18 cellular contexts compared by ENCODE assay signal in the genomic region with DNA sequence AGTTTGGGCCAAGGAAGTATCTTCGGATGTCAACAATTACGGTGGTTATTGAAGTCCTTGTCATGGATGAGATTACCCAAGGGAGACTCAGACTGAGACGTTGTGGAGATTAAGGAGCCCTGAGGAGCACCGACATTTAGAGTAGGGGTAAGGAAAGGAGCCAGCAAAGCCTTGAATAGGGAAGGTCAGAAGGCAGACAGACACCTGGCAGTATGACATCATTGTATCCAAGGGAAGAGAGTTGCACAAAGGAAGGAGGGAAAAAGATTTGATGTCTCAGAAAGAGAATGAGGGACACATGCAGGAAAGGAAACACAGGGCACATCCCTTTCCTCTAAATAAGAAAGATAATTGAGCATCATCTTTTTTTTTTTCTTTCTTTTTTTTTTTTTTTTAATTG. TPM values are rescaled to one million over a fixed set of nuclear protein-coding genes. Genes with fewer than 3 reads are reported as not detected.
"Had no signal": no experiment of that assay in that cellular context is flagged by ENCODE, and none has a peak within 500 bp of the region (broad histone marks: within the 10 kb centered on the region; RNA-seq: fewer than 3 reads in every experiment).

No MANE protein-coding gene starts in this region.

- H3K36me3 Mint-ChIP-seq: activated naive CD4-positive, alpha-beta T cell treated with anti-CD3 and anti-CD28 coated beads, Interleukin-2, amount 50 U/mL, for 24 hours; immature natural killer cell; stimulated activated naive B cell treated with anti-CD40 and anti-IgM and Interleukin-4, amounts not matched to agents 10 μg/mL and 1 μg/mL and 100 μg/mL, for 72 hours; WTC11 had no signal

- H3K27me3 ChIP-seq: adrenal gland, heart left ventricle, upper lobe of left lung had no signal

- H3K9me3 Mint-ChIP-seq: activated CD4-positive, alpha-beta memory T cell treated with anti-CD3 and anti-CD28 coated beads, Interleukin-2, amount 10 ng/mL, durations not matched to agents 7 days and 5 days; activated naive CD4-positive, alpha-beta T cell treated with anti-CD3 and anti-CD28 coated beads, Interleukin-2, amount 50 U/mL, for 24 hours; activated T-cell treated with anti-CD3 and anti-CD28 coated beads, Interleukin-2, amount 50 U/mL, for 24 hours; naive B cell; stimulated activated naive B cell treated with anti-CD40 and anti-IgM and Interleukin-4, amounts not matched to agents 10 μg/mL and 1 μg/mL and 100 μg/mL, for 72 hours; WTC11 had no signal

- H3K27ac ChIP-seq: adrenal gland, heart left ventricle, lower lobe of right lung, parathyroid adenoma, upper lobe of left lung had no signal

- H3K4me3 Mint-ChIP-seq: activated CD4-positive, alpha-beta memory T cell treated with anti-CD3 and anti-CD28 coated beads, Interleukin-2, amount 10 ng/mL, durations not matched to agents 7 days and 5 days; activated naive CD4-positive, alpha-beta T cell treated with anti-CD3 and anti-CD28 coated beads, Interleukin-2, amount 50 U/mL, for 24 hours; activated T-cell treated with anti-CD3 and anti-CD28 coated beads, Interleukin-2, amount 50 U/mL, for 24 hours; immature natural killer cell; naive B cell; stimulated activated naive B cell treated with anti-CD40 and anti-IgM and Interleukin-4, amounts not matched to agents 10 μg/mL and 1 μg/mL and 100 μg/mL, for 72 hours; WTC11 had no signal

- H3K4me1 ChIP-seq: adrenal gland, lower lobe of right lung, parathyroid adenoma, upper lobe of left lung had no signal

- DNase-seq: activated CD4-positive, alpha-beta memory T cell treated with anti-CD3 and anti-CD28 coated beads, Interleukin-2, amount 10 ng/mL, durations not matched to agents 7 days and 5 days; activated CD4-positive, alpha-beta T cell treated with anti-CD3 and anti-CD28 coated beads for 4 hours; activated effector memory CD4-positive, alpha-beta T cell treated with anti-CD3 and anti-CD28 coated beads, Interleukin-2, amount 50 U/mL, for 16 hours; activated T-cell treated with anti-CD3 and anti-CD28 coated beads, Interleukin-2, amount 50 U/mL, for 24 hours; adrenal gland; foreskin melanocyte; immature natural killer cell; lower lobe of right lung; naive B cell; stimulated activated CD4-positive, alpha-beta T cell treated with anti-CD3 and anti-CD28 coated beads, Interleukin-4, amount 100 ng/mL, for 1 hour; stimulated activated naive B cell treated with anti-CD40 and anti-IgM and Interleukin-4, amounts not matched to agents 10 μg/mL and 1 μg/mL and 100 μg/mL, for 72 hours; T-helper 2 cell; upper lobe of left lung had no signal

- H3K27ac Mint-ChIP-seq: activated CD4-positive, alpha-beta memory T cell treated with anti-CD3 and anti-CD28 coated beads, Interleukin-2, amount 10 ng/mL, durations not matched to agents 7 days and 5 days; activated naive CD4-positive, alpha-beta T cell treated with anti-CD3 and anti-CD28 coated beads, Interleukin-2, amount 50 U/mL, for 24 hours; activated T-cell treated with anti-CD3 and anti-CD28 coated beads, Interleukin-2, amount 50 U/mL, for 24 hours; immature natural killer cell; naive B cell; stimulated activated naive B cell treated with anti-CD40 and anti-IgM and Interleukin-4, amounts not matched to agents 10 μg/mL and 1 μg/mL and 100 μg/mL, for 72 hours had no signal

- H3K36me3 ChIP-seq: adrenal gland, heart left ventricle, lower lobe of right lung, upper lobe of left lung had no signal

- ATAC-seq: stimulated activated naive B cell treated with anti-CD40 and anti-IgM and Interleukin-4, amounts not matched to agents 10 μg/mL and 1 μg/mL and 100 μg/mL, for 72 hours; WTC11 had no signal

- H3K9me3 ChIP-seq: adrenal gland, heart left ventricle, lower lobe of right lung, upper lobe of left lung had no signal

- H2AFZ ChIP-seq: parathyroid adenoma had no signal

- H3K4me3 ChIP-seq: adrenal gland, heart left ventricle, lower lobe of right lung, upper lobe of left lung had no signal

- H3K9ac ChIP-seq: parathyroid adenoma had no signal

RNA-seq across cellular contexts. Expression of a gene that starts 11.7 kb away (rescaled TPM):
- total RNA-seq: activated CD4-positive, alpha-beta memory T cell treated with anti-CD3 and anti-CD28 coated beads, Interleukin-2, amount 10 ng/mL, durations not matched to agents 7 days and 5 days; mononuclear cell had no signal
- polyA plus RNA-seq: immature natural killer cell had no signal
